In genomic region chr2:134693359-134694330, GRCh38 we compare ENCODE assay signal across 29 cellular contexts. TPM values are rescaled to one million over a fixed set of nuclear protein-coding genes. Genes with fewer than 3 reads are reported as not detected.
"Had no signal": no experiment of that assay in that cellular context is flagged by ENCODE, and none has a peak within 500 bp of the region (broad histone marks: within the 10 kb centered on the region; RNA-seq: fewer than 3 reads in every experiment).

No MANE protein-coding gene starts in this region.

- H3K4me3 ChIP-seq: ovary, psoas muscle, right lobe of liver, sigmoid colon, thoracic aorta, thyroid gland, tibial nerve, upper lobe of left lung, uterus had no signal

- H3K27me3 ChIP-seq: ovary, right lobe of liver, sigmoid colon, thyroid gland, tibial nerve, upper lobe of left lung, uterus had no signal

- H3K27ac Mint-ChIP-seq: naive B cell; naive thymus-derived CD8-positive, alpha-beta T cell; natural killer cell treated with Interleukin-12 subunit alpha and Interleukin-12 subunit beta and Interleukin-15 and Interleukin-18, amount 100 ng/mL, for 72 hours; nephron progenitor cell; progenitor cell of endocrine pancreas; stimulated activated effector memory CD8-positive, alpha-beta T cell treated with anti-CD3 and anti-CD28 coated beads, Interleukin-12 subunit alpha, Interleukin-12 subunit beta, amount 100 ng/mL, for 72 hours; stimulated activated naive CD8-positive, alpha-beta T cell treated with anti-CD3 and anti-CD28 coated beads, Interleukin-15, amount 100 ng/mL, for 72 hours had no signal

- H3K9me3 Mint-ChIP-seq: naive B cell; naive thymus-derived CD8-positive, alpha-beta T cell; natural killer cell treated with Interleukin-12 subunit alpha and Interleukin-12 subunit beta and Interleukin-15 and Interleukin-18, amount 100 ng/mL, for 72 hours; nephron progenitor cell; neural crest cell; stimulated activated effector memory CD8-positive, alpha-beta T cell treated with anti-CD3 and anti-CD28 coated beads, Interleukin-12 subunit alpha, Interleukin-12 subunit beta, amount 100 ng/mL, for 72 hours; stimulated activated naive CD8-positive, alpha-beta T cell treated with anti-CD3 and anti-CD28 coated beads, Interleukin-15, amount 100 ng/mL, for 72 hours had no signal

- ATAC-seq: naive thymus-derived CD8-positive, alpha-beta T cell; natural killer cell treated with Interleukin-12 subunit alpha and Interleukin-12 subunit beta and Interleukin-15 and Interleukin-18, amount 100 ng/mL, for 72 hours; psoas muscle; right cardiac atrium; stimulated activated effector memory CD8-positive, alpha-beta T cell treated with anti-CD3 and anti-CD28 coated beads, Interleukin-12 subunit alpha, Interleukin-12 subunit beta, amount 100 ng/mL, for 72 hours; stimulated activated naive CD8-positive, alpha-beta T cell treated with anti-CD3 and anti-CD28 coated beads, Interleukin-15, amount 100 ng/mL, for 72 hours; stimulated activated naive CD8-positive, alpha-beta T cell treated with anti-CD3 and anti-CD28 coated beads, Interleukin-15, Interleukin-2, amounts not matched to agents 100 U/mL and 50 U/mL, for 24 hours had no signal

- H3K36me3 ChIP-seq: ovary, right lobe of liver, sigmoid colon, thoracic aorta, thyroid gland, tibial nerve, upper lobe of left lung, uterus had no signal

- H3K27me3 Mint-ChIP-seq: natural killer cell treated with Interleukin-12 subunit alpha and Interleukin-12 subunit beta and Interleukin-15 and Interleukin-18, amount 100 ng/mL, for 72 hours had no signal

- H3K9me3 ChIP-seq: ovary, psoas muscle, right lobe of liver, sigmoid colon, thoracic aorta, thyroid gland, tibial nerve, upper lobe of left lung, uterus had no signal

- H3K4me3 Mint-ChIP-seq: naive B cell; naive thymus-derived CD8-positive, alpha-beta T cell; natural killer cell treated with Interleukin-12 subunit alpha and Interleukin-12 subunit beta and Interleukin-15 and Interleukin-18, amount 100 ng/mL, for 72 hours; nephron progenitor cell; neural crest cell; stimulated activated effector memory CD8-positive, alpha-beta T cell treated with anti-CD3 and anti-CD28 coated beads, Interleukin-12 subunit alpha, Interleukin-12 subunit beta, amount 100 ng/mL, for 72 hours; stimulated activated naive CD8-positive, alpha-beta T cell treated with anti-CD3 and anti-CD28 coated beads, Interleukin-15, amount 100 ng/mL, for 72 hours had no signal

- H3K4me1 ChIP-seq: parathyroid adenoma, psoas muscle, right lobe of liver, sigmoid colon, thyroid gland, tibial nerve, upper lobe of left lung, uterus had no signal

- DNase-seq: naive B cell; naive thymus-derived CD8-positive, alpha-beta T cell; nephron progenitor cell; occipital lobe; ovary; posterior cingulate gyrus; psoas muscle; right cardiac atrium; right lobe of liver; sigmoid colon; small intestine; stimulated activated CD4-positive, alpha-beta T cell treated with anti-CD3 and anti-CD28 coated beads, Interleukin-15, amount 100 ng/mL, for 24 hours; stimulated activated CD4-positive, alpha-beta T cell treated with anti-CD3 and anti-CD28 coated beads, Interleukin-2, amount 100 ng/mL, for 24 hours; stimulated activated CD4-positive, alpha-beta T cell treated with anti-CD3 and anti-CD28 coated beads, Interleukin-2, amount 100 ng/mL, for 48 hours; stimulated activated CD4-positive, alpha-beta T cell treated with anti-CD3 and anti-CD28 coated beads, Interleukin-4, amount 100 ng/mL, for 24 hours; stimulated activated naive CD8-positive, alpha-beta T cell treated with anti-CD3 and anti-CD28 coated beads, Interleukin-15, amount 100 ng/mL, for 72 hours; stimulated activated naive CD8-positive, alpha-beta T cell treated with anti-CD3 and anti-CD28 coated beads, Interleukin-15, Interleukin-2, amounts not matched to agents 100 U/mL and 50 U/mL, for 24 hours; thyroid gland; trophoblast cell; upper lobe of left lung; uterus had no signal

- H3K27ac ChIP-seq: ovary, parathyroid adenoma, psoas muscle, right lobe of liver, sigmoid colon, thoracic aorta, thyroid gland, tibial nerve, uterus had no signal

- H3K4me1 Mint-ChIP-seq: naive B cell; naive thymus-derived CD8-positive, alpha-beta T cell; nephron progenitor cell; neural crest cell; stimulated activated effector memory CD8-positive, alpha-beta T cell treated with anti-CD3 and anti-CD28 coated beads, Interleukin-12 subunit alpha, Interleukin-12 subunit beta, amount 100 ng/mL, for 72 hours; stimulated activated naive CD8-positive, alpha-beta T cell treated with anti-CD3 and anti-CD28 coated beads, Interleukin-15, amount 100 ng/mL, for 72 hours had no signal

- H3K36me3 Mint-ChIP-seq: naive B cell; naive thymus-derived CD8-positive, alpha-beta T cell; natural killer cell treated with Interleukin-12 subunit alpha and Interleukin-12 subunit beta and Interleukin-15 and Interleukin-18, amount 100 ng/mL, for 72 hours; stimulated activated effector memory CD8-positive, alpha-beta T cell treated with anti-CD3 and anti-CD28 coated beads, Interleukin-12 subunit alpha, Interleukin-12 subunit beta, amount 100 ng/mL, for 72 hours had no signal

RNA-seq across cellular contexts. Expression of gene TMEM163, which starts 25.2 kb away (rescaled TPM):
- total RNA-seq: naive thymus-derived CD8-positive, alpha-beta T cell; osteoblast; tibial nerve had no signal
